1 cellular context compared by ENCODE assay signal in the genomic region with DNA sequence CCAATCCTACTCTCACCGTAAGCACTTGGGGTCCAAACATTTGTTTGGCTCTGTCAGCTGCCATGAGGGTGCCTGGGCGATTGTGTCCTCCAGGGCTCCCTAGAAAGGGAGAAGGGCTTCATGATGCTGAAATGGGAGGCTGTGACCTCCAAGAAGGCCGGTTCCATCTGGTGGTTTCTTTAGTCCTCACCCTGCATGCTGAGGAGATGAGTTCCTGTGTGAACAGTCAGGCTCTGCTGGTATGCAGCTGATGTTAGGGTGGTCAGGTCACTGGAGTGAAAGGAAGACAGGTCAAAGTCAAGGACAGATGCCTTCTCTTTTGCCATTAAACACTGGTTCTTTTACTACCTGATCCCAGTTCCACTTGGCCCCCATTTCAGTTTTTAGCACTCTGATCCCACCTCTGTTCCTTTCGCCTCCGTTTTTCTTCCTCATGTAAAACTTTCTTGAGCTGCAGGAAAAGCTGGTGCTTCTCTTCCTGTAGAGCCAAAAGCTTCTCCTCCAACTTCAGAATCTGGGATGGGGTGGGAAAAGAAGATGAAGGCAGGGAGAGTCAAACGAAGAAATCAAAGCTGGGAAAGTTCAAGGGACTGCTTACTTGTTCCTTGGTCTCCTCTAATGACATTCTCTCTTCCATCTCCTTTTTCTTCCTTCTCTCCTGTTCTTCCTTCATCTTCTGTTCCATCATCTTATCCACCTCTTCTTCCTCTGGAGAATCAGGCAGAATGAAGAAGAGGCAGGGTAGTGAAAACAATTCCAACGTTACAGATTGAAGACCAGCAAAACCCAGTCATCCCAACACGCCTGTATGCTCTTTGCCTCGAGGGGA.
TF ChIP-seq lines count a peak whose summit lies in the region.

No MANE protein-coding gene starts in this region.

TF ChIP-seq in GM12878, 131 proteins besides CTCF, POLR2A, EP300 and RAD21:
- TF ChIP-seq ZNF687 (IDR thresholded peaks at IDR 0.05), result no peak
- TF ChIP-seq MTA3 (IDR thresholded peaks at IDR 0.05; ENCODE audit: borderline replicate concordance, low read length), result peak; percentile 5; the same call in 1 of the 2 replicates
- 0 out of 3 replicates have a peak, but pooled peaks have one; percentile 11 for TF ChIP-seq POU2F2 (IDR thresholded peaks at IDR 0.05; ENCODE audit: borderline replicate concordance, low read depth, low read length)
- TF ChIP-seq SREBF1 (IDR thresholded peaks at IDR 0.05; ENCODE audit: low read length), result no peak
- TF ChIP-seq TCF12 (IDR thresholded peaks at IDR 0.05; ENCODE audit: low read depth, low read length), result 0 out of 2 replicates have a peak, but pooled peaks have one; percentile 1
- TF ChIP-seq IRF3 (IDR thresholded peaks at IDR 0.05), result no peak
- no peak for TF ChIP-seq KLF5 (IDR thresholded peaks at IDR 0.05; ENCODE audit: partially characterized antibody)
TF ChIP-seq in GM12878: peak in this region for 3.
